10 cellular contexts compared by ENCODE assay signal in the genomic region with DNA sequence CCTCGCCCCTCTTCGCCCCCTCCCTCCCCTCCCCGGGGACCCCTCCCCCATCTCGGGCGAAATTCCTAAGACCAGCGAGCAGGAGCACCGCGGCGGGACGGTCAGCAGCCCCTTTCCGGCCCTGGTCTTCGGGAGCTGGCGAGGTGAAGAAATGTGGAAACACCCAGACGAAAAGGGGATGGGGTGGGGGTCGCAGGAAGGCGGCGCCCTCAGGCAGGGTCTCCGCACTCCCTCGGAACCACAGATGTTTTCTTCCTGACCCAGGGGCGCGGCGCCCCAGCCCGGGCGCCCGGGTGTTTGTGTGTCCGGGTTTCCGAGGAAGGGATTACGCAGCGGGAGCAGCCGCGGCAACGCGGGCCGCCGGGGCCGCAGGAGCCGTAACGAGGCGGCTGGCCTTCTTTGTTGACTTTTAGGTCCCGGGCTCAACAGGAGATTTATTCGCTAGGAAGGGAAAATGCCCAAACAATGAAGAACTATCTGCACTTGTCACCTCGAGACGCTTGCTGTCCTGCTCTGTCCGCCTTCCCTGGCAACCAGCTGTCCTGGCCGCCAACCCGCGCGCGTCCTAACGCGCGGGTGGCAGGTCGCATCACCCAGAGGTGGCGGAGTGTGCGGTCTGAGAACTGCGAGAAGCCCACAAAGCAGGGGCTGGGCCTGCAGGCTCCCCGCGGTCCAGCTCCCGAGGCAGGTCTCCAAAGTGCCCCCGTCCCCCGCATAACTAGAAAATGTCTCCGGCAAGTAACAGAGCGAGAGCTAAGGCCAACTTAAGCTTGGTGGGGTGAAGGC. TPM values are rescaled to one million over a fixed set of nuclear protein-coding genes. Genes with fewer than 3 reads are reported as not detected.
DNase-seq lines count a peak whose midpoint lies in the region; ATAC-seq and TF ChIP-seq lines count a peak whose summit lies in the region.
"Had no signal": no experiment of that assay in that cellular context is flagged by ENCODE, and none has a peak within 500 bp of the region (broad histone marks: within the 10 kb centered on the region; RNA-seq: fewer than 3 reads in every experiment).

No MANE protein-coding gene starts in this region.

- H3K27ac ChIP-seq in lower lobe of right lung, result peak overlapping the region; percentile 83

- intact Hi-C loops in left cardiac atrium (cut with DNase I), result no loop called here
- intact Hi-C loops in Right ventricle myocardium inferior (cut with DNase I), result no loop called here
- intact Hi-C loops in lower lobe of right lung (cut with DNase I), result no loop called here

- H3K4me3 ChIP-seq in WI38 (ENCODE audit: low read depth, low read length), result peak overlapping the region; percentile 35
- peak overlapping the region; percentile 60 for H3K4me3 ChIP-seq in lower lobe of right lung

- no peaks in the 10 kb centered on the region for H3K36me3 ChIP-seq in lower lobe of right lung

- no peak for ATAC-seq in left cardiac atrium
- ATAC-seq in Right ventricle myocardium inferior, result no peak
- ATAC-seq in lower lobe of right lung, result no peak
- no peak for ATAC-seq in GM21528 (IDR thresholded peaks at IDR 0.05; ENCODE audit: low FRiP score, unreplicated experiment)
- ATAC-seq: activated CD4-positive, CD25-positive, alpha-beta regulatory T cell treated with anti-CD3 and anti-CD28 coated beads, Interleukin-2, amount 50 U/mL, for 24 hours had no signal

- DNase-seq in left cardiac atrium (peak; percentile 12), Right ventricle myocardium inferior (ENCODE audit: missing footprints) (no peak), lower lobe of right lung (no peak), mucosa of gallbladder (ENCODE audit: low spot score) (no peak), CD1c-positive myeloid dendritic cell (ENCODE audit: extremely low spot score) (no peak), ACHN (no peak)
- DNase-seq: amygdala had no signal

- H3K4me1 ChIP-seq in lower lobe of right lung, result peaks cover 9% of the 10 kb centered on the region

- no peaks in the 10 kb centered on the region for H3K9me3 ChIP-seq in lower lobe of right lung

- TF ChIP-seq CTCF in WI38 (IDR thresholded peaks at IDR 0.05; ENCODE audit: low read depth, low read length), result no peak
- no peak for TF ChIP-seq CTCF in lower lobe of right lung (IDR thresholded peaks at IDR 0.05)

- in situ Hi-C loops in ACHN (cut with HindIII; ENCODE audit: low pct_ligation_motif_present, low pct_unique_long_range_greater_than_20kb, low sequenced_read_pairs), result no loop called here

- peaks cover 93% of the 10 kb centered on the region for H3K27me3 ChIP-seq in lower lobe of right lung (ENCODE audit: low read depth)

RNA-seq across cellular contexts. Expression of a gene that starts 7.0 kb away (rescaled TPM):
- not detected for total RNA-seq in left cardiac atrium
- total RNA-seq in Right ventricle myocardium inferior, result not detected
- total RNA-seq in lower lobe of right lung, result 30.5 TPM
- 17.3 TPM for total RNA-seq in mucosa of gallbladder

RNA-seq across cellular contexts. Expression of a gene that starts 7.4 kb away (rescaled TPM):
- not detected for total RNA-seq in left cardiac atrium
- not detected for total RNA-seq in Right ventricle myocardium inferior
- total RNA-seq in lower lobe of right lung, result 9.2 TPM
- total RNA-seq in mucosa of gallbladder, result 2.5 TPM

Comparison
In these comparisons a context has a peak if more than half of its experiments do, and no peak if none do; other contexts are left out.
1. RNA of a gene that starts 7.0 kb away (total RNA-seq): 30.5 TPM in lower lobe of right lung (single experiment) and 17.3 TPM in mucosa of gallbladder (single experiment); not detected in Right ventricle myocardium inferior (single experiment) and not detected in left cardiac atrium; every median in the first group is over 10 times any median in the second.